ENCODE assay signal across 18 cellular contexts in the genomic region with DNA sequence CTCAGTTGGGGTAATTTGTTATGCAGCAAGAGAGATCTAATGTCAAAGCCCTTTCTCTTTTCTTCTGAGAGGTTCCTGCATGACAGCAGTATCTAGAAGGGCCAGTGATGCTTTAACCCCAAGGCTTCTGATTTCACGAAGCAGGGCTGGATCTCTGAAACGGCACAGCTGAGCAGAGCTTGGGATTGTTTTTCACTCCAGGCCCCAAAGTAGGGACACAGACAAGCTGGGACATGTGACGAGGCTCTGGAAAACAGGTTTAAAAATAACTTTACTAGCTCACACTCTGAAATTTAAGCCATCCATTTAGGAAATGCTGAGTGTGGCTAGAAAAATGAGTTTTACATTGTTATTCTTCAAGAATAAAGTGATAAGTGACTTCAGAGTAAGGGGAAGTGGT.
DNase-seq lines count a peak whose midpoint lies in the region; ATAC-seq and TF ChIP-seq lines count a peak whose summit lies in the region.
"Had no signal": no experiment of that assay in that cellular context is flagged by ENCODE, and none has a peak within 500 bp of the region (broad histone marks: within the 10 kb centered on the region; RNA-seq: fewer than 3 reads in every experiment).

No MANE protein-coding gene starts in this region.

- H3K79me2 ChIP-seq in H9 (ENCODE audit: insufficient read depth, low read length): peaks cover 14% of the 10 kb centered on the region; the same call in 1 of the 2 replicates
- H3K79me2 ChIP-seq in smooth muscle cell (ENCODE audit: low read depth): no peaks in the 10 kb centered on the region

- H2BK20ac ChIP-seq in H9 (ENCODE audit: low read depth, low read length, poor library complexity, severe bottlenecking): no peak overlapping the region

- H3K4me1 Mint-ChIP-seq in H9: peaks cover 42 to 50% of the 10 kb centered on the region in 2 experiments
- H3K4me1 Mint-ChIP-seq: CD8-positive, alpha-beta memory T cell had no signal

- H3K27me3 Mint-ChIP-seq in H9 (ENCODE audit: low read depth): no peaks in the 10 kb centered on the region
- H3K27me3 Mint-ChIP-seq: CD8-positive, alpha-beta memory T cell; natural killer cell treated with Interleukin-12 subunit alpha and Interleukin-12 subunit beta and Interleukin-15 and Interleukin-18, amount 100 ng/mL, for 72 hours had no signal

- H3K27ac ChIP-seq in H9 (ENCODE audit: insufficient read length, low read depth, low read length) (no peak overlapping the region), cingulate gyrus (ENCODE audit: low read depth, low read length) (peak overlapping the region; percentile 14), lower lobe of right lung (peak overlapping the region; percentile 31), smooth muscle cell (ENCODE audit: low read depth) (peak overlapping the region; percentile 45)

- no peak overlapping the region for H3K14ac ChIP-seq in H9 (ENCODE audit: insufficient read depth, low read length)

- H3K18ac ChIP-seq in H9 (ENCODE audit: insufficient read length, low read depth, low read length): no peak overlapping the region

- no peak overlapping the region for H3T11ph ChIP-seq in H9 (ENCODE audit: low read length)

- H3K4ac ChIP-seq in H9 (ENCODE audit: low read depth, low read length): no peak overlapping the region

- H3K36me3 Mint-ChIP-seq in H9 (ENCODE audit: insufficient read depth in 1 of 3, low read depth in 3 of 3): peaks cover 19 to 31% (median 19%) of the 10 kb centered on the region in 3 experiments
- H3K36me3 Mint-ChIP-seq: CD8-positive, alpha-beta memory T cell; natural killer cell treated with Interleukin-12 subunit alpha and Interleukin-12 subunit beta and Interleukin-15 and Interleukin-18, amount 100 ng/mL, for 72 hours had no signal

- H3K56ac ChIP-seq in H9 (ENCODE audit: insufficient read length, low read depth, low read length): no peak overlapping the region

- H2AK5ac ChIP-seq in H9 (ENCODE audit: insufficient read length, low read length): no peak overlapping the region

- H3K4me3 Mint-ChIP-seq in H9: no peak overlapping the region
- H3K4me3 Mint-ChIP-seq: activated T-cell treated with anti-CD3 and anti-CD28 coated beads, Interleukin-2, amount 50 U/mL, for 72 hours; CD8-positive, alpha-beta memory T cell; natural killer cell treated with Interleukin-12 subunit alpha and Interleukin-12 subunit beta and Interleukin-15 and Interleukin-18, amount 100 ng/mL, for 72 hours had no signal

- no peak overlapping the region for H2BK12ac ChIP-seq in H9 (ENCODE audit: insufficient read length, low read depth, low read length)

- no peaks in the 10 kb centered on the region for H3F3A ChIP-seq in smooth muscle cell (ENCODE audit: low read depth)

- H3K36me3 ChIP-seq in lower lobe of right lung: no peaks in the 10 kb centered on the region
- no peaks in the 10 kb centered on the region for H3K36me3 ChIP-seq in smooth muscle cell (ENCODE audit: low read depth)

- no peak overlapping the region for H2BK5ac ChIP-seq in H9 (ENCODE audit: insufficient read length, low read length)

- H4K91ac ChIP-seq in H9 (ENCODE audit: insufficient read length, low read depth, low read length): no peak overlapping the region

- WGBS in H9 (ENCODE audit: extremely low coverage, insufficient read length, low lambda C conversion rate): no CpG with 5 or more reads among the region's 3 CpGs
- 10% methylated on average over 3 of the region's 3 CpGs for whole genome bisulfite sequencing in smooth muscle cell (ENCODE audit: low lambda C conversion rate)

- no peaks in the 10 kb centered on the region for H3K23me2 ChIP-seq in H9 (ENCODE audit: insufficient read length, low read depth, low read length, poor library complexity, severe bottlenecking)

- H3K9me3 Mint-ChIP-seq in H9: peaks cover 0 to 3% of the 10 kb centered on the region in 2 experiments; a peak in 1 of 5 replicates

- no peak overlapping the region for H2BK120ac ChIP-seq in H9 (ENCODE audit: low read depth, low read length, poor library complexity, severe bottlenecking)

- H3K27ac Mint-ChIP-seq in H9: peak overlapping the region in 2 of 3 experiments; percentile 44 to 66; a peak in 2 of 7 replicates
- H3K27ac Mint-ChIP-seq: activated T-cell treated with anti-CD3 and anti-CD28 coated beads, Interleukin-2, amount 50 U/mL, for 72 hours; CD8-positive, alpha-beta memory T cell; natural killer cell treated with Interleukin-12 subunit alpha and Interleukin-12 subunit beta and Interleukin-15 and Interleukin-18, amount 100 ng/mL, for 72 hours had no signal

- H3K79me1 ChIP-seq in H9 (ENCODE audit: insufficient read depth, low read depth, low read length, poor library complexity, severe bottlenecking): peaks cover 7% of the 10 kb centered on the region

- ATAC-seq in lower lobe of right lung (peak; percentile 32 to 56), HG02571 (IDR thresholded peaks at IDR 0.05; ENCODE audit: unreplicated experiment) (no peak), HG02798 (IDR thresholded peaks at IDR 0.05; ENCODE audit: poor library complexity, unreplicated experiment) (no peak)
- ATAC-seq: activated T-cell treated with anti-CD3 and anti-CD28 coated beads, Interleukin-2, amount 50 U/mL, for 72 hours; left colon; natural killer cell treated with Interleukin-12 subunit alpha and Interleukin-12 subunit beta and Interleukin-15 and Interleukin-18, amount 100 ng/mL, for 72 hours; Panc1 had no signal

- no peak overlapping the region for H4K5ac ChIP-seq in H9 (ENCODE audit: insufficient read length, low read depth, low read length)

- no peak overlapping the region for H3K9ac ChIP-seq in H9 (ENCODE audit: extremely low read depth, insufficient read length, low read length)
- H3K9ac ChIP-seq in smooth muscle cell (ENCODE audit: low read depth): no peak overlapping the region

- H4K8ac ChIP-seq in H9 (replicated peaks; ENCODE audit: insufficient read length, low read depth, low read length): no peak overlapping the region

- no peak overlapping the region for H3K23ac ChIP-seq in H9 (ENCODE audit: insufficient read length, low read depth, low read length)

- intact Hi-C loops in lower lobe of right lung (cut with DNase I): no loop called here

- H3K4me2 ChIP-seq in H9 (ENCODE audit: insufficient read depth, insufficient read length, low read length): no peak overlapping the region
- peak overlapping the region; percentile 59 for H3K4me2 ChIP-seq in smooth muscle cell

- no peaks in the 10 kb centered on the region for H4K20me1 ChIP-seq in H9 (ENCODE audit: control insufficient read depth, insufficient read depth, insufficient read length)
- H4K20me1 ChIP-seq in smooth muscle cell (ENCODE audit: low read depth): no peaks in the 10 kb centered on the region

- TF ChIP-seq CTCF in H9 (conservative IDR thresholded peaks at IDR 0.05) (no peak), lower lobe of right lung (IDR thresholded peaks at IDR 0.05) (no peak), smooth muscle cell (IDR thresholded peaks at IDR 0.05; ENCODE audit: borderline replicate concordance, insufficient read depth, poor library complexity, severe bottlenecking) (no peak)

- H2AFZ ChIP-seq in H9 (ENCODE audit: low read length): no peak overlapping the region
- H2AFZ ChIP-seq in smooth muscle cell (ENCODE audit: low read depth): peak overlapping the region; percentile 61

- DNase-seq in H9 (no peak), lower lobe of right lung (no peak), smooth muscle cell (lab: John Stamatoyannopoulos, UW; ENCODE audit: unreplicated experiment) (no peak), CD1c-positive myeloid dendritic cell (ENCODE audit: extremely low spot score) (no peak), Kasumi-1 (lab: John Stamatoyannopoulos, UW) (no peak)
- DNase-seq: activated CD4-positive, alpha-beta T cell treated with anti-CD3 and anti-CD28 coated beads, Interleukin-2, amount 50 U/mL, for 48 hours; activated T-cell treated with anti-CD3 and anti-CD28 coated beads, Interleukin-2, amount 50 U/mL, for 72 hours; CD8-positive, alpha-beta memory T cell; EL; left colon; NCI-H2081 treated with DMSO at 0.1 percent for 48 hours; retina; trophoblast cell had no signal

- H3K27me3 ChIP-seq in H9 (ENCODE audit: insufficient read depth, low read length) (no peaks in the 10 kb centered on the region), lower lobe of right lung (ENCODE audit: low read depth) (no peaks in the 10 kb centered on the region), smooth muscle cell (ENCODE audit: low read depth) (no peaks in the 10 kb centered on the region)

- H3K4me1 ChIP-seq in H9 (ENCODE audit: insufficient read depth, low read length): peaks cover 7% of the 10 kb centered on the region; the same call in 1 of the 2 replicates
- no peaks in the 10 kb centered on the region for H3K4me1 ChIP-seq in lower lobe of right lung
- peaks cover 19% of the 10 kb centered on the region for H3K4me1 ChIP-seq in smooth muscle cell (ENCODE audit: low read depth)

- H3K9me3 ChIP-seq in H9 (ENCODE audit: control insufficient read depth, low read depth, low read length): no peaks in the 10 kb centered on the region
- H3K9me3 ChIP-seq in lower lobe of right lung: no peaks in the 10 kb centered on the region
- no peaks in the 10 kb centered on the region for H3K9me3 ChIP-seq in smooth muscle cell (replicated peaks; ENCODE audit: low read depth)

- no peak overlapping the region for H2BK15ac ChIP-seq in H9 (ENCODE audit: low read depth, low read length)

- no peak overlapping the region for H3K4me3 ChIP-seq in lower lobe of right lung
- no peak overlapping the region for H3K4me3 ChIP-seq in smooth muscle cell

Comparison
In these comparisons a context has a peak if more than half of its experiments do, and no peak if none do; other contexts are left out.
1. ATAC-seq: peak in lower lobe of right lung (2 of 2); none in HG02571 (single experiment) and HG02798 (single experiment).